30 cellular contexts compared by ENCODE assay signal in the genomic region with DNA sequence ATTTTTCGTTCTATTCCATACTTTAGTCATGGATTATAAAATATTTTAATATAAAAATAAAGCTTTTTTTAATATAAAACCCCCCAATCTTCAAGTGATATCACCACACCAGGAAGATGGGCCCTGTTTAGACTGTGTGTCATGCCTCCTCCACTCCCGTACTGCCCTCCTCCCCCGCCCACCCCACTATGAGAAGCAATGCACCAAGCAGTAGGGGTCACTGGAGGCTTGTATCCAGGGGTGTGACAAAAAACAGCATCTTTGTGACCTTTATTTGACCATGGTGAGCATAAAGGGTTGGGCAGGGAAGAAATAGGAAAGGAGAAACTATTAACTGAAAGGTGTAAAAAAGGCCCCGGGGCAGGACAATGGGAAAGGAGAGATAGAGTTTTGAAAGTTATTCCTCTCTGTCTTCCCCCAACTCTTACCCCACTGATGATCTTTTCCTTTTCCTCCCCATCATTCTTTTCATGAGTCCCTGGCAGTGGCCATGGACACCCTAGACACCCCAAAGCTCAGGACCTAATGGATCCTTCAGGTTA. TPM values are rescaled to one million over a fixed set of nuclear protein-coding genes. Genes with fewer than 3 reads are reported as not detected.
"Had no signal": no experiment of that assay in that cellular context is flagged by ENCODE, and none has a peak within 500 bp of the region (broad histone marks: within the 10 kb centered on the region; RNA-seq: fewer than 3 reads in every experiment).

No MANE protein-coding gene starts in this region.

- H3K27ac ChIP-seq: colonic mucosa, esophagus squamous epithelium, heart right ventricle, left lung, neural progenitor cell, prostate gland, right atrium auricular region, thoracic aorta, tibial nerve, upper lobe of left lung had no signal

- H3K9ac ChIP-seq: neural progenitor cell had no signal

- DNase-seq: colonic mucosa; effector CD8-positive, alpha-beta T cell; endodermal cell; esophagus squamous epithelium; foreskin melanocyte; glutamatergic neuron; heart right ventricle; hippocampal formation; left cardiac atrium; left lung; mesenchymal stem cell; mucosa of descending colon; naive thymus-derived CD8-positive, alpha-beta T cell; stimulated activated CD4-positive, alpha-beta T cell treated with anti-CD3 and anti-CD28 coated beads, Interleukin-2, amount 100 ng/mL, for 24 hours; stimulated activated naive B cell treated with anti-CD40 and anti-IgM and Interleukin-4, amounts not matched to agents 10 μg/mL and 1 μg/mL and 100 μg/mL, for 72 hours; upper lobe of left lung had no signal

- FAIRE-seq: islet of Langerhans, urothelium cell line had no signal

- H2AFZ ChIP-seq: neural progenitor cell had no signal

- H3K36me3 ChIP-seq: colonic mucosa, esophagus squamous epithelium, heart right ventricle, left lung, neural progenitor cell, prostate gland, right atrium auricular region, thoracic aorta, tibial nerve, upper lobe of left lung had no signal

- H3K9me3 ChIP-seq: colonic mucosa, esophagus squamous epithelium, heart right ventricle, left lung, mucosa of descending colon, prostate gland, right atrium auricular region, thoracic aorta, tibial nerve, upper lobe of left lung had no signal

- H3K27me3 ChIP-seq: right atrium auricular region had no signal

- H3K4me2 ChIP-seq: neural progenitor cell had no signal

- H3K4me3 ChIP-seq: colonic mucosa, esophagus squamous epithelium, heart right ventricle, left lung, mucosa of descending colon, neural progenitor cell, prostate gland, right atrium auricular region, thoracic aorta, tibial nerve, upper lobe of left lung had no signal

RNA-seq across cellular contexts. Expression of a gene that starts 3.5 kb away (rescaled TPM):
- total RNA-seq: chondrocyte; colonic mucosa; endodermal cell; esophagus squamous epithelium; left cardiac atrium; lower leg skin; lung microvascular endothelial cell; mesothelial cell of epicardium; mucosa of descending colon; naive thymus-derived CD8-positive, alpha-beta T cell; osteocyte; prostate gland; sciatic nerve; thoracic aorta; tibial nerve had no signal
- polyA plus RNA-seq: naive thymus-derived CD8-positive, alpha-beta T cell had no signal

RNA-seq across cellular contexts. Expression of a gene that starts 11.7 kb away (rescaled TPM):
- total RNA-seq: chondrocyte; endodermal cell; esophagus squamous epithelium; lung microvascular endothelial cell; naive thymus-derived CD8-positive, alpha-beta T cell; osteocyte; sciatic nerve; skeletal muscle tissue; thoracic aorta; tibial nerve had no signal
- polyA plus RNA-seq: naive thymus-derived CD8-positive, alpha-beta T cell had no signal
